21 cellular contexts compared by ENCODE assay signal in the genomic region with DNA sequence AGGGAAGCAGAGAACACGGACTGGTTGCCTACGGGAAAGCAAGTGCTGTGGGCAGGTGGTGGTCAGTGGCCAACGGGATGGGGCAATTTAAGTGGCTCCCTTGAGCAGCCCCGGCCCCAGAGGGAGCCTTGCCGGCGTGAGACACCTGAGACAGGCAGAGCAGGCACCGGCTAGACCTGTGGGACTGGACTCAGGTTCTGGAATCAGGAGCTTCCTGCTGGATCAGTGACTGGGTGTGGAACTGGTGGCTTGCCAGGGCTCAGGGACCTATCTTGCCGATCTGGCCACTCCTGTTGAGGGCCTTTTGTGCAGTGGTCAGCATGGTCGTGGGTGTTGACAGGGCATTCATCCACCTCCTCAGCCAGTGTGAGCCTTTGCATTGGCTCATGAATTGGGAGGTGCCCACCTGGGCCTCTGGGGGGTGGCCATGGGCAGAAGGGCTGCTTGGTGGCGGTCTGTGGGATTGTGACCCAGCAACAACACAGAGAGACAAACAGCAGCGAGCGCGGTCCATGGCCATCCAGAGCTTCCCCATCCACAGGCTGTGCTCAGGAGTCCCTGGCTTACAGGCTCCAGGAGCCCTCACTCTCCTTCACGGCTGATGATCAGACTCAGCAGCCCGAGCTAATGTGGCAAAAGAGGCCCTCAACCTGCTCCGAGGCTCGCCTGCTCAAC.
"Had no signal": no experiment of that assay in that cellular context is flagged by ENCODE, and none has a peak within 500 bp of the region (broad histone marks: within the 10 kb centered on the region; RNA-seq: fewer than 3 reads in every experiment).

No MANE protein-coding gene starts in this region.

- H3K27ac ChIP-seq: coronary artery, esophagus squamous epithelium, gastroesophageal sphincter, ovary, suprapubic skin, thyroid gland, uterus had no signal

- ATAC-seq: gastroesophageal sphincter; left cardiac atrium; left ventricle myocardium superior; right cardiac atrium; stimulated activated naive CD8-positive, alpha-beta T cell treated with anti-CD3 and anti-CD28 coated beads, Interleukin-15, Interleukin-2, amounts not matched to agents 100 U/mL and 50 U/mL, for 24 hours had no signal

- FAIRE-seq: kidney had no signal

- DNase-seq: effector CD4-positive, alpha-beta T cell; esophagus squamous epithelium; foreskin fibroblast; glutamatergic neuron; kidney; left cardiac atrium; left ventricle myocardium superior; mesenchymal stem cell; naive B cell; ovary; right cardiac atrium; stimulated activated CD4-positive, alpha-beta T cell treated with anti-CD3 and anti-CD28 coated beads, Interleukin-2, amount 100 ng/mL, for 48 hours; stimulated activated naive CD8-positive, alpha-beta T cell treated with anti-CD3 and anti-CD28 coated beads, Interleukin-15, Interleukin-2, amounts not matched to agents 100 U/mL and 50 U/mL, for 24 hours; uterus had no signal

- H3K9me3 ChIP-seq: esophagus squamous epithelium, gastroesophageal sphincter, ovary, suprapubic skin, thyroid gland, uterus had no signal

- H3K27me3 ChIP-seq: ovary, thyroid gland, uterus had no signal

- H3K4me2 ChIP-seq: smooth muscle cell had no signal

- H3K36me3 ChIP-seq: esophagus squamous epithelium, gastroesophageal sphincter, ovary, suprapubic skin, thyroid gland, uterus had no signal

- H3K36me3 Mint-ChIP-seq: naive B cell, type B pancreatic cell had no signal

- H3K27ac Mint-ChIP-seq: naive B cell, type B pancreatic cell had no signal

- H3K4me1 ChIP-seq: gastroesophageal sphincter had no signal

- H3K4me3 Mint-ChIP-seq: naive B cell, type B pancreatic cell had no signal

- H3K4me3 ChIP-seq: coronary artery, esophagus squamous epithelium, gastroesophageal sphincter, lung, ovary, smooth muscle cell, suprapubic skin, thyroid gland, uterus had no signal
